Comparison of ENCODE assay signal across 8 cellular contexts in genomic region chr15:58369261-58369699, GRCh38.
A peak's percentile ranks its signal among the peaks of the same experiment; 100 is the strongest.
DNase-seq lines count a peak whose midpoint lies in the region; ATAC-seq lines count a peak whose summit lies in the region.

No MANE protein-coding gene starts in this region.

- H3K27me3 Mint-ChIP-seq in activated CD8-positive, alpha-beta T cell treated with anti-CD3 and anti-CD28 coated beads, Interleukin-2, amount 10 ng/mL, durations not matched to agents 7 days and 5 days (ENCODE audit: low read depth): peaks cover 9% of the 10 kb centered on the region
- H3K27me3 Mint-ChIP-seq in stimulated activated memory B cell treated with anti-CD40 and anti-IgM and Interleukin-4, amounts not matched to agents 10 μg/mL and 1 μg/mL and 100 μg/mL, for 72 hours: peaks cover 16% of the 10 kb centered on the region

- H3K36me3 Mint-ChIP-seq in activated CD8-positive, alpha-beta T cell treated with anti-CD3 and anti-CD28 coated beads, Interleukin-2, amount 10 ng/mL, durations not matched to agents 7 days and 5 days (ENCODE audit: low read depth): peaks cover 10% of the 10 kb centered on the region
- no peaks in the 10 kb centered on the region for H3K36me3 Mint-ChIP-seq in stimulated activated memory B cell treated with anti-CD40 and anti-IgM and Interleukin-4, amounts not matched to agents 10 μg/mL and 1 μg/mL and 100 μg/mL, for 72 hours

- DNase-seq in AG08395 (ENCODE audit: low spot score) (peak; percentile 27), GM19238 (ENCODE audit: insufficient read length, low spot score) (peak; percentile 11), kidney glomerular epithelial cell (lab: John Stamatoyannopoulos, UW) (peak; percentile 94), NOMO-1 (lab: John Stamatoyannopoulos, UW; ENCODE audit: unreplicated experiment in 2 of 2) (no peak), COR-L47 (lab: John Stamatoyannopoulos, UW) (no peak)
- peak; percentile 43 for DNase-seq in activated CD8-positive, alpha-beta T cell treated with anti-CD3 and anti-CD28 coated beads, Interleukin-2, amount 10 ng/mL, durations not matched to agents 7 days and 5 days

- peaks cover 15% of the 10 kb centered on the region for H3K4me1 Mint-ChIP-seq in activated CD8-positive, alpha-beta T cell treated with anti-CD3 and anti-CD28 coated beads, Interleukin-2, amount 10 ng/mL, durations not matched to agents 7 days and 5 days (ENCODE audit: low read depth)
- H3K4me1 Mint-ChIP-seq in stimulated activated memory B cell treated with anti-CD40 and anti-IgM and Interleukin-4, amounts not matched to agents 10 μg/mL and 1 μg/mL and 100 μg/mL, for 72 hours: no peaks in the 10 kb centered on the region

- POLR2A ChIA-PET in activated CD8-positive, alpha-beta T cell treated with anti-CD3 and anti-CD28 coated beads, Interleukin-2, amount 10 ng/mL, durations not matched to agents 7 days and 5 days (lab: Charles Lee): interaction anchor here (0.6 kb wide), 2 partner anchors 39 to 1705 kb away, joined by 3 read pairs; no protein-coding TSS in a partner anchor

- peak; percentile 63 for ATAC-seq in activated CD8-positive, alpha-beta T cell treated with anti-CD3 and anti-CD28 coated beads, Interleukin-2, amount 10 ng/mL, durations not matched to agents 7 days and 5 days
- no peak for ATAC-seq in stimulated activated memory B cell treated with anti-CD40 and anti-IgM and Interleukin-4, amounts not matched to agents 10 μg/mL and 1 μg/mL and 100 μg/mL, for 72 hours
- ATAC-seq in GM18498 (IDR thresholded peaks at IDR 0.05; ENCODE audit: unreplicated experiment): no peak

- peak overlapping the region; percentile 47 for H3K27ac Mint-ChIP-seq in activated CD8-positive, alpha-beta T cell treated with anti-CD3 and anti-CD28 coated beads, Interleukin-2, amount 10 ng/mL, durations not matched to agents 7 days and 5 days
- no peak overlapping the region for H3K27ac Mint-ChIP-seq in stimulated activated memory B cell treated with anti-CD40 and anti-IgM and Interleukin-4, amounts not matched to agents 10 μg/mL and 1 μg/mL and 100 μg/mL, for 72 hours

- peaks cover 20% of the 10 kb centered on the region for H3K9me3 Mint-ChIP-seq in activated CD8-positive, alpha-beta T cell treated with anti-CD3 and anti-CD28 coated beads, Interleukin-2, amount 10 ng/mL, durations not matched to agents 7 days and 5 days (ENCODE audit: insufficient read depth)
- peaks cover 12% of the 10 kb centered on the region for H3K9me3 Mint-ChIP-seq in stimulated activated memory B cell treated with anti-CD40 and anti-IgM and Interleukin-4, amounts not matched to agents 10 μg/mL and 1 μg/mL and 100 μg/mL, for 72 hours

- peak overlapping the region; percentile 48 for H3K4me3 Mint-ChIP-seq in activated CD8-positive, alpha-beta T cell treated with anti-CD3 and anti-CD28 coated beads, Interleukin-2, amount 10 ng/mL, durations not matched to agents 7 days and 5 days
- H3K4me3 Mint-ChIP-seq in stimulated activated memory B cell treated with anti-CD40 and anti-IgM and Interleukin-4, amounts not matched to agents 10 μg/mL and 1 μg/mL and 100 μg/mL, for 72 hours: no peak overlapping the region

- CTCF ChIA-PET in activated CD8-positive, alpha-beta T cell treated with anti-CD3 and anti-CD28 coated beads, Interleukin-2, amount 10 ng/mL, durations not matched to agents 7 days and 5 days (lab: Charles Lee): interaction anchor here (0.7 to 2.3 kb wide), 2 partner anchors 11 to 27 kb away, joined by 3 to 6 read pairs; no protein-coding TSS in a partner anchor

Comparison
In these comparisons a context has a peak if more than half of its experiments do, and no peak if none do; other contexts are left out.
1. DNase-seq: peak in AG08395 (single experiment), GM19238 (single experiment), activated CD8-positive, alpha-beta T cell treated with anti-CD3 and anti-CD28 coated beads, Interleukin-2, amount 10 ng/mL, durations not matched to agents 7 days and 5 days (single experiment) and kidney glomerular epithelial cell (single experiment); none in NOMO-1 (0 of 2) and COR-L47 (single experiment).